ENCODE assay signal across 13 cellular contexts in the genomic region with DNA sequence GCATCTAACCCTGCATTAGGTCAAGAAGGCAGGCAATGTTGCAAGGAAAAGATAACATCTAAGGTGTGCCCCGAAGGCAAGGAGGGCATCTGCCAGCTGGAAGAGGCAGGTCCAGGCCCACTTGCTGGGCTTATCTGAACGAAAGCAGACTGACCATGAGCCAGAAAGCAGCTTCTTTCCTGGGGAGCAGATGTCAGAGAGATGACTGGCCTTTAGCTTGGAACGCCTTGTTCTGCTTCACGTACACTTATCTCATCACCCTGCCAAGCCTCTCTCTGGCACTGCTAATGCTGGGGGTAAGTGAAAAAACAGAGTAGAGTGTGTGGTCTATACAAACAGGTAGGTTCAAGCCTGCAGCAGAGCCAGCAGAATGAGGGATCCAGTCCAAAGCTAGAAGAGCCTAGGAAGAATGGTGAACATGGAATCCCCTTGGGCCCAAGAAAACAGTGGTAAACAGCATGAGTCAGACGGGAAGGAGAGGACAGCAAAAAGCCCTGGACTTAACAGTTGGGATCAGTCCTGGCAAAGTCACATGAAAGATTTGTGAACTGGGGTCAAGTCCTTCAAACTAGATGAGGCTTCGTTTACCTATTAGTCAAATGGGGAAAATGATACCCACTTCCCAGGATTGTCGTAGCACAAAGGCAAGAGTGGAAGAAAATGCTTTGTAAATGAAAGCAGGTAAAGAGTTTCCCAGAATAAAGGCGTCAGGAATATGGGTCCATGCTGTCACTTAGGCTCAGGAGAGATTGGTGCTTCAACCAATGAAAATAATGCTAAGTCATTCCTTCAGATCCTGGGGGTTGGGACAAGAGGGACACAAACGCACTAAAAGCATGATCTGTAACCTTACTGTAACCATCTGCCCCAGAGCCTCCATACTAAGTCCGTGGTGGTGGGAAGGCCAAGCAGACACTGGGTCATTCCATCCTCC.
A peak's percentile ranks its signal among the peaks of the same experiment; 100 is the strongest.
DNase-seq lines count a peak whose midpoint lies in the region; TF ChIP-seq lines count a peak whose summit lies in the region.
"Had no signal": no experiment of that assay in that cellular context is flagged by ENCODE, and none has a peak within 500 bp of the region (broad histone marks: within the 10 kb centered on the region; RNA-seq: fewer than 3 reads in every experiment).

No MANE protein-coding gene starts in this region.

- no TSS peak for BruUV-seq in mammary epithelial cell (replicated peaks; lab: Mats Ljungman, UMichigan)

- DNase-seq in A172 (ENCODE audit: low spot score) = peak; percentile 35
- DNase-seq in H4 (ENCODE audit: low spot score) = peak; percentile 27
- peak; percentile 40 for DNase-seq in mammary epithelial cell
- DNase-seq in lower leg skin (ENCODE audit: low spot score in 2 of 2) = peak; percentile 59 to 75
- no peak for DNase-seq in NK-92 (lab: John Stamatoyannopoulos, UW; ENCODE audit: unreplicated experiment)
- no peak for DNase-seq in NCI-H1105 treated with DMSO at 0.1 percent for 48 hours (lab: John Stamatoyannopoulos, UW)
- DNase-seq in GF-D8 (lab: John Stamatoyannopoulos, UW) = no peak
- no peak for DNase-seq in activated T-cell treated with anti-CD3 and anti-CD28 coated beads, Interleukin-2, amount 50 U/mL, for 1 hour
- DNase-seq: activated CD4-positive, alpha-beta T cell treated with anti-CD3 and anti-CD28 coated beads for 4 hours; GDM1; NCI-H1436 treated with DMSO at 0.1 percent for 48 hours; NCI-H345 had no signal

- H3K9me3 ChIP-seq in mammary epithelial cell (replicated peaks; ENCODE audit: insufficient read depth, low read length) = no peaks in the 10 kb centered on the region

- no peak overlapping the region for H3K4me3 ChIP-seq in mammary epithelial cell (replicated peaks in 1 of 3; ENCODE audit: insufficient read depth in 1 of 3, low read depth in 2 of 3, low read length in 3 of 3)
- H3K4me3 ChIP-seq in lower leg skin (ENCODE audit: low read depth, poor library complexity, severe bottlenecking) = no peak overlapping the region

- in situ Hi-C loops in mammary epithelial cell (cut with MboI; ENCODE audit: low sequenced_read_pairs in 2 of 2) = no loop called here

- H3K36me3 ChIP-seq in mammary epithelial cell (ENCODE audit: insufficient read depth, low read length) = no peaks in the 10 kb centered on the region

- H2AFZ ChIP-seq in mammary epithelial cell (ENCODE audit: low read depth, low read length) = no peak overlapping the region

- no peaks in the 10 kb centered on the region for H3K79me2 ChIP-seq in mammary epithelial cell (ENCODE audit: insufficient read depth, low read length)

- peaks cover 39% of the 10 kb centered on the region for H3K4me1 ChIP-seq in mammary epithelial cell (ENCODE audit: insufficient read depth, low read length)

- TF ChIP-seq CTCF in mammary epithelial cell (conservative IDR thresholded peaks at IDR 0.05 in 1 of 2, IDR thresholded peaks at IDR 0.05 in 1 of 2; ENCODE audit: extremely low read depth in 1 of 2, insufficient read depth in 1 of 2, low read depth in 1 of 2, low read length in 2 of 2) = no peak
- TF ChIP-seq CTCF in lower leg skin (IDR thresholded peaks at IDR 0.05) = no peak

- no peak for TF ChIP-seq POLR2A in lower leg skin (IDR thresholded peaks at IDR 0.05)

- WGBS in mammary epithelial cell (ENCODE audit: low coverage, missing lambda C conversion rate) = 62% methylated on average over 8 of the region's 10 CpGs
- 61 to 69% methylated on average over 10 of the region's 10 CpGs for WGBS in lower leg skin, 2 donors

- H4K20me1 ChIP-seq in mammary epithelial cell (ENCODE audit: insufficient read depth, low read length) = no peaks in the 10 kb centered on the region

- H3K9ac ChIP-seq in mammary epithelial cell (ENCODE audit: insufficient read depth, low read length) = no peak overlapping the region
- H3K9ac ChIP-seq: KMS-11 had no signal

- no peaks in the 10 kb centered on the region for H3K27me3 ChIP-seq in mammary epithelial cell (ENCODE audit: insufficient read depth, low read length)

- dilution Hi-C loops in mammary epithelial cell (cut with HindIII; ENCODE audit: low sequenced_read_pairs) = no loop called here

- CTCF ChIA-PET in mammary epithelial cell (lab: Charles Lee; ENCODE audit: low non-redundant PET) = no interaction called here

- intact Hi-C loops in mammary epithelial cell (cut with micrococcal nuclease) (loop anchor here (2.0 to 5.0 kb wide), 2 partner anchors 113 to 521 kb away; partner anchors contain the start of gene PANK3), lower leg skin (cut with DNase I; ENCODE audit: low total_unique reads) (no loop called here)

- no peak overlapping the region for H3K4me2 ChIP-seq in mammary epithelial cell (ENCODE audit: insufficient read depth, low read depth, low read length)
- H3K4me2 ChIP-seq: KMS-11 had no signal

- H3K27ac ChIP-seq in mammary epithelial cell (ENCODE audit: insufficient read depth, low read depth, low read length) = no peak overlapping the region
- H3K27ac ChIP-seq: KMS-11 had no signal

Comparison
In these comparisons a context has a peak if more than half of its experiments do, and no peak if none do; other contexts are left out.
1. DNase-seq: peak in A172 (single experiment), H4 (single experiment), mammary epithelial cell (single experiment) and lower leg skin (2 of 2); none in NK-92 (single experiment), NCI-H1105 treated with DMSO at 0.1 percent for 48 hours (single experiment), GF-D8 (single experiment) and activated T-cell treated with anti-CD3 and anti-CD28 coated beads, Interleukin-2, amount 50 U/mL, for 1 hour (single experiment).